ENCODE assay signal across 1 cellular context in the genomic region with DNA sequence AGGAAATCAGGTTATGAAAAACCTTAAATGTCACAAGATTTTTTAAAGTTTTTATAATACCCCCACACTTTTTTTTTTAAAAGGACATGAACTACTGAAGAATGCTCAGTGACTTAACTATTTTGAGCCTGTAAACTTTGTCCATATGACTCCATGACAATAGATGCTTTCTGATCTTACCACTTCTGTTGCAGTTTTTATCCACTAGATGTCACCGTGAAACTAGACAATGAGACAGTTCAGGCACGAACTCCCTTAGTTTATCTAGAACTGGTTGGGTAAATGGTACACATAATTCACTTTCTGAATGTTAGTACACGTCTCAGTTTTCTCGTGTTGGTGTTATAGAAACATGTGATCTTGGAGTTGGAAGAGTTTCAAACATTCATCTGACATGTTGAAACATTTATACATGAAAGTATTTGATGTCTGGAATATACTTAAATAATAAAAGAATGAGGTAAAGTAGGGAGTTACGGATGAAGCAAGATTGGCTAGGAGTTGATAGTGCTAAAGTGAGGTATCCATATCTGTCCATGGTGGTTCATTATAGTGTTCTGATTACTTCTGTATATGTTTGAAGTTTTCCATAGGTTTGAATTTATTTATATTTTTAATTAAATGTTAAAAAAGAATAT.
TF ChIP-seq lines count a peak whose summit lies in the region.

No MANE protein-coding gene starts in this region.

TF ChIP-seq in HepG2, 621 proteins besides CTCF, POLR2A, EP300 and RAD21:
- TF ChIP-seq ZNF24 (IDR thresholded peaks at IDR 0.05): no peak
- no peak for TF ChIP-seq ZNF660 (CRISPR knock-in tag; IDR thresholded peaks at IDR 0.05; ENCODE audit: borderline replicate concordance, low read depth)
- peak; percentile 29; the same call in 1 of the 2 replicates for TF ChIP-seq RXRB (CRISPR knock-in tag; IDR thresholded peaks at IDR 0.05; ENCODE audit: borderline replicate concordance)
- peak; percentile 85 for TF ChIP-seq SMC3 (IDR thresholded peaks at IDR 0.05; ENCODE audit: low read length)
- 0 out of 2 replicates have a peak, but pooled peaks have one; percentile 31 for TF ChIP-seq CEBPG (CRISPR knock-in tag; IDR thresholded peaks at IDR 0.05)
- 0 out of 2 replicates have a peak, but pooled peaks have one; percentile 14 for TF ChIP-seq FOXA3 (CRISPR knock-in tag; IDR thresholded peaks at IDR 0.05)
- TF ChIP-seq AFF4 (CRISPR knock-in tag; IDR thresholded peaks at IDR 0.05): no peak
- peak; percentile 96 for TF ChIP-seq STAG1 (CRISPR knock-in tag; IDR thresholded peaks at IDR 0.05)
- peak; percentile 41; the same call in 1 of the 2 replicates for TF ChIP-seq ELF3 (CRISPR knock-in tag; IDR thresholded peaks at IDR 0.05)
- 0 out of 2 replicates have a peak, but pooled peaks have one; percentile 24 for TF ChIP-seq PPARG (CRISPR knock-in tag; conservative IDR thresholded peaks at IDR 0.05)
- no peak for TF ChIP-seq NBN (conservative IDR thresholded peaks at IDR 0.05)
- TF ChIP-seq THAP11 (CRISPR knock-in tag; IDR thresholded peaks at IDR 0.05): 0 out of 2 replicates have a peak, but pooled peaks have one; percentile 24
- 0 out of 2 replicates have a peak, but pooled peaks have one; percentile 18 for TF ChIP-seq ZNF331 (CRISPR knock-in tag; IDR thresholded peaks at IDR 0.05)
- TF ChIP-seq, protein P1, sequence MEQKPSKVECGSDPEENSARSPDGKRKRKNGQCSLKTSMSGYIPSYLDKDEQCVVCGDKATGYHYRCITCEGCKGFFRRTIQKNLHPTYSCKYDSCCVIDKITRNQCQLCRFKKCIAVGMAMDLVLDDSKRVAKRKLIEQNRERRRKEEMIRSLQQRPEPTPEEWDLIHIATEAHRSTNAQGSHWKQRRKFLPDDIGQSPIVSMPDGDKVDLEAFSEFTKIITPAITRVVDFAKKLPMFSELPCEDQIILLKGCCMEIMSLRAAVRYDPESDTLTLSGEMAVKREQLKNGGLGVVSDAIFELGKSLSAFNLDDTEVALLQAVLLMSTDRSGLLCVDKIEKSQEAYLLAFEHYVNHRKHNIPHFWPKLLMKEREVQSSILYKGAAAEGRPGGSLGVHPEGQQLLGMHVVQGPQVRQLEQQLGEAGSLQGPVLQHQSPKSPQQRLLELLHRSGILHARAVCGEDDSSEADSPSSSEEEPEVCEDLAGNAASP (CRISPR knock-in tag; IDR thresholded peaks at IDR 0.05; ENCODE audit: borderline replicate concordance): 0 out of 2 replicates have a peak, but pooled peaks have one; percentile 22
- peak; percentile 58; the same call in 1 of the 2 replicates for TF ChIP-seq ZKSCAN8 (CRISPR knock-in tag; IDR thresholded peaks at IDR 0.05; ENCODE audit: borderline replicate concordance)
- TF ChIP-seq MNT (IDR thresholded peaks at IDR 0.05): peak; percentile 13; the same call in 1 of the 2 replicates
- TF ChIP-seq ZNF205 (CRISPR knock-in tag; IDR thresholded peaks at IDR 0.05): no peak
TF ChIP-seq in HepG2: peak in this region for 12.
